8 cellular contexts compared by ENCODE assay signal in genomic region chr6:160519603-160520042, GRCh38.
DNase-seq lines count a peak whose midpoint lies in the region; ATAC-seq and TF ChIP-seq lines count a peak whose summit lies in the region.

No MANE protein-coding gene starts in this region.

- CTCF ChIA-PET in Calu3 (lab: Charles Lee): interaction anchor here (0.7 to 2.1 kb wide), 4 partner anchors 8 to 431 kb away, joined by 3 to 17 read pairs (median 4); no protein-coding TSS in a partner anchor

- H3K9me3 Mint-ChIP-seq in Calu3 (ENCODE audit: low read depth, unreplicated experiment): no peaks in the 10 kb centered on the region
- peaks cover 0 to 2% of the 10 kb centered on the region in 2 donors for H3K9me3 Mint-ChIP-seq in activated naive CD4-positive, alpha-beta T cell treated with anti-CD3 and anti-CD28 coated beads, Interleukin-2, amount 50 U/mL, for 72 hours
- H3K9me3 Mint-ChIP-seq in stimulated activated naive CD8-positive, alpha-beta T cell treated with anti-CD3 and anti-CD28 coated beads, Interleukin-15, amount 100 ng/mL, for 72 hours: no peaks in the 10 kb centered on the region

- intact Hi-C loops in Calu3 (cut with micrococcal nuclease; ENCODE audit: unreplicated experiment): loop anchor here (1.0 to 2.0 kb wide), 2 partner anchors 15 to 149 kb away; no protein-coding TSS in a partner anchor

- no peak for TF ChIP-seq CTCF in Calu3 (IDR thresholded peaks at IDR 0.05; ENCODE audit: unreplicated experiment)

- peaks cover 12% of the 10 kb centered on the region for H3K36me3 Mint-ChIP-seq in Calu3 (ENCODE audit: insufficient read depth, unreplicated experiment)
- peaks cover 3 to 5% of the 10 kb centered on the region in 2 donors for H3K36me3 Mint-ChIP-seq in activated naive CD4-positive, alpha-beta T cell treated with anti-CD3 and anti-CD28 coated beads, Interleukin-2, amount 50 U/mL, for 72 hours

- BruUV-seq in Calu3 (replicated peaks; lab: Mats Ljungman, UMichigan): no TSS peak

- peaks cover 24% of the 10 kb centered on the region for H3K27me3 Mint-ChIP-seq in Calu3 (ENCODE audit: unreplicated experiment)
- peaks cover 38% of the 10 kb centered on the region for H3K27me3 Mint-ChIP-seq in stimulated activated naive CD8-positive, alpha-beta T cell treated with anti-CD3 and anti-CD28 coated beads, Interleukin-15, amount 100 ng/mL, for 72 hours

- H3K27ac Mint-ChIP-seq in Calu3 (ENCODE audit: unreplicated experiment): no peak overlapping the region
- H3K27ac Mint-ChIP-seq in activated naive CD4-positive, alpha-beta T cell treated with anti-CD3 and anti-CD28 coated beads, Interleukin-2, amount 50 U/mL, for 72 hours: peak overlapping the region; percentile 53 to 73
- peak overlapping the region; percentile 97 for H3K27ac Mint-ChIP-seq in stimulated activated naive CD8-positive, alpha-beta T cell treated with anti-CD3 and anti-CD28 coated beads, Interleukin-15, amount 100 ng/mL, for 72 hours

- H3K4me3 Mint-ChIP-seq in Calu3 (ENCODE audit: low read depth, unreplicated experiment): peak overlapping the region; percentile 75
- peak overlapping the region; percentile 95 to 98 for H3K4me3 Mint-ChIP-seq in stimulated activated naive CD8-positive, alpha-beta T cell treated with anti-CD3 and anti-CD28 coated beads, Interleukin-15, amount 100 ng/mL, for 72 hours

- DNase-seq in Calu3 (no peak), iris pigment epithelial cell (ENCODE audit: low read depth) (peak; percentile 45), NCI-H1436 (lab: John Stamatoyannopoulos, UW) (no peak), SIG-M5 treated with dmso at 0.1 percent for 504 hours (lab: John Stamatoyannopoulos, UW; ENCODE audit: unreplicated experiment) (no peak)
- no peak for DNase-seq in activated naive CD4-positive, alpha-beta T cell treated with anti-CD3 and anti-CD28 coated beads, Interleukin-2, amount 50 U/mL, for 72 hours (ENCODE audit: low spot score in 2 of 2)
- no peak for DNase-seq in stimulated activated naive CD8-positive, alpha-beta T cell treated with anti-CD3 and anti-CD28 coated beads, Interleukin-15, amount 100 ng/mL, for 72 hours

- no peaks in the 10 kb centered on the region for H3K4me1 Mint-ChIP-seq in Calu3 (ENCODE audit: low read depth, unreplicated experiment)
- peaks cover 15% of the 10 kb centered on the region for H3K4me1 Mint-ChIP-seq in stimulated activated naive CD8-positive, alpha-beta T cell treated with anti-CD3 and anti-CD28 coated beads, Interleukin-15, amount 100 ng/mL, for 72 hours

- ATAC-seq in GM19395 (IDR thresholded peaks at IDR 0.05; ENCODE audit: unreplicated experiment) (peak; percentile 93), HG03442 (IDR thresholded peaks at IDR 0.05; ENCODE audit: unreplicated experiment) (peak; percentile 73)
- peak; percentile 76 to 82 for ATAC-seq in activated naive CD4-positive, alpha-beta T cell treated with anti-CD3 and anti-CD28 coated beads, Interleukin-2, amount 50 U/mL, for 72 hours
- ATAC-seq in stimulated activated naive CD8-positive, alpha-beta T cell treated with anti-CD3 and anti-CD28 coated beads, Interleukin-15, amount 100 ng/mL, for 72 hours: peak; percentile 72
